ENCODE assay signal across 13 cellular contexts in the genomic region with DNA sequence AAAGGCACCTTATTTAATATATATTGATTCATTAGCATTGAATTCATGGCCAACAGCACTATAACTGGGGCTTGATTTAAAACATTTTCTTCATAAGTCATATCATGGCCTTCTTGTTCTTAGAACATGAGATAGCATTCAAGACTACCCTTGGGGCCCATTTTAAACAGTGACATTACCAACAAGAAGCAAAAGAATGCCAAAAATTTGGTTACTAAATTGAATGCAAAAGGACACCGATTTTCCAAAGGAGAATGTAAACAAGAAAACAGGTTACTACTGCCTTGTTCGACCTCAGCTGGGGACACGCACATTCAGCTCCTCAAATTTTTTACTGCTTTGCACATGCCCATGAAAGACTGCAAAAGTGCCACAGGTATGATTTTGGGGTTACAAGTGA.
DNase-seq lines count a peak whose midpoint lies in the region; ATAC-seq and TF ChIP-seq lines count a peak whose summit lies in the region.
"Had no signal": no experiment of that assay in that cellular context is flagged by ENCODE, and none has a peak within 500 bp of the region (broad histone marks: within the 10 kb centered on the region; RNA-seq: fewer than 3 reads in every experiment).

No MANE protein-coding gene starts in this region.

- no peak overlapping the region for H2AFZ ChIP-seq in GM23338

- no peaks in the 10 kb centered on the region for H4K20me1 ChIP-seq in GM23338 (replicated peaks; ENCODE audit: insufficient read depth)

- H3K4me1 Mint-ChIP-seq in GM23338 (peaks cover 11% of the 10 kb centered on the region), endodermal cell (peaks cover 5% of the 10 kb centered on the region)

- H3K9me2 ChIP-seq in GM23338 (ENCODE audit: insufficient read depth): 0 out of 2 replicates have a peak, but pooled peaks cover 3% of the 10 kb centered on the region

- no peaks in the 10 kb centered on the region for H3F3A ChIP-seq in GM23338 (replicated peaks; ENCODE audit: low read depth)

- no peak overlapping the region for H3K9ac ChIP-seq in endodermal cell (ENCODE audit: extremely low read depth, low read length, poor library complexity, severe bottlenecking)

- TF ChIP-seq CTCF in GM23338 (conservative IDR thresholded peaks at IDR 0.05; ENCODE audit: low read depth in 2 of 2) (no peak), endodermal cell (conservative IDR thresholded peaks at IDR 0.05) (no peak)

- DNase-seq in GM23338 (ENCODE audit: low spot score) (peak; percentile 69), M059J (ENCODE audit: low read depth) (peak; percentile 70), endodermal cell (no peak), H4 (ENCODE audit: low spot score) (no peak)
- DNase-seq: BE2C; CD4-positive, alpha-beta memory T cell; DMS79 treated with DMSO at 0.1 percent for 48 hours; GF-D8; H7 had no signal

- no peaks in the 10 kb centered on the region for H3K79me2 ChIP-seq in GM23338 (replicated peaks; ENCODE audit: insufficient read depth)

- H3K4me3 ChIP-seq in GM23338 (no peak overlapping the region), endodermal cell (ENCODE audit: low read length) (no peak overlapping the region)

- H3K27me3 Mint-ChIP-seq in GM23338 (ENCODE audit: insufficient read depth, low read depth, poor library complexity) (no peaks in the 10 kb centered on the region), endodermal cell (ENCODE audit: insufficient read depth) (no peaks in the 10 kb centered on the region)
- H3K27me3 Mint-ChIP-seq: CD4-positive, alpha-beta memory T cell had no signal

- H3K4me3 Mint-ChIP-seq in GM23338 (no peak overlapping the region), endodermal cell (no peak overlapping the region)
- H3K4me3 Mint-ChIP-seq: CD4-positive, alpha-beta memory T cell had no signal

- no peaks in the 10 kb centered on the region for H3K27me3 ChIP-seq in GM23338 (ENCODE audit: insufficient read depth)
- H3K27me3 ChIP-seq in endodermal cell (ENCODE audit: control insufficient read depth, insufficient read depth, low read length, poor library complexity, severe bottlenecking): no peaks in the 10 kb centered on the region
- H3K27me3 ChIP-seq: BE2C had no signal

- H3K27ac ChIP-seq in GM23338 (ENCODE audit: low read depth) (no peak overlapping the region), endodermal cell (ENCODE audit: low read depth, low read length) (no peak overlapping the region)
- H3K27ac ChIP-seq: C4-2B had no signal

- 82 to 83% methylated on average over 3 of the region's 3 CpGs for WGBS in endodermal cell (ENCODE audit: insufficient coverage in 1 of 2, insufficient read length in 1 of 2), 2 experiments

- H3K9me3 Mint-ChIP-seq in GM23338: no peaks in the 10 kb centered on the region
- H3K9me3 Mint-ChIP-seq in endodermal cell: no peaks in the 10 kb centered on the region

- peaks cover 5% of the 10 kb centered on the region for H3K9me3 ChIP-seq in endodermal cell (ENCODE audit: control insufficient read depth, low read length)
- H3K9me3 ChIP-seq: BE2C had no signal

- H3K4me1 ChIP-seq in GM23338 (ENCODE audit: insufficient read depth) (peaks cover 4% of the 10 kb centered on the region; the same call in 1 of the 2 replicates), endodermal cell (ENCODE audit: control insufficient read depth, insufficient read depth, low read length) (no peaks in the 10 kb centered on the region)
- H3K4me1 ChIP-seq: BE2C had no signal

- no peaks in the 10 kb centered on the region for H3K36me3 ChIP-seq in GM23338 (ENCODE audit: insufficient read depth)
- H3K36me3 ChIP-seq in endodermal cell (ENCODE audit: control insufficient read depth, insufficient read depth, low read length): no peaks in the 10 kb centered on the region
- H3K36me3 ChIP-seq: BE2C had no signal

- H3K36me3 Mint-ChIP-seq in GM23338 (ENCODE audit: low read depth): no peaks in the 10 kb centered on the region
- no peaks in the 10 kb centered on the region for H3K36me3 Mint-ChIP-seq in endodermal cell (ENCODE audit: low read depth)
- H3K36me3 Mint-ChIP-seq: CD4-positive, alpha-beta memory T cell had no signal

- peak overlapping the region; percentile 46; the same call in 1 of the 2 replicates for H3K27ac Mint-ChIP-seq in GM23338
- peak overlapping the region; percentile 21 for H3K27ac Mint-ChIP-seq in endodermal cell
- H3K27ac Mint-ChIP-seq: CD4-positive, alpha-beta memory T cell had no signal

- 0 out of 2 replicates have a peak overlapping the region, but pooled peaks have one; percentile 10 for H3K4me2 ChIP-seq in GM23338

- ATAC-seq in GM23338 (peak; percentile 39), GM18502 (IDR thresholded peaks at IDR 0.05; ENCODE audit: poor library complexity, unreplicated experiment) (no peak), GM21825 (IDR thresholded peaks at IDR 0.05; ENCODE audit: unreplicated experiment) (no peak), HG02642 (IDR thresholded peaks at IDR 0.05; ENCODE audit: poor library complexity, unreplicated experiment) (no peak)

TF ChIP-seq in GM23338, 12 proteins besides CTCF, POLR2A, EP300 and RAD21:
- TF ChIP-seq EZH2 (IDR thresholded peaks at IDR 0.05; ENCODE audit: low read depth, unreplicated experiment) (no peak), CREB1 (CRISPR knock-in tag; IDR thresholded peaks at IDR 0.05; ENCODE audit: low read depth) (no peak)
- TF ChIP-seq, protein P1, sequence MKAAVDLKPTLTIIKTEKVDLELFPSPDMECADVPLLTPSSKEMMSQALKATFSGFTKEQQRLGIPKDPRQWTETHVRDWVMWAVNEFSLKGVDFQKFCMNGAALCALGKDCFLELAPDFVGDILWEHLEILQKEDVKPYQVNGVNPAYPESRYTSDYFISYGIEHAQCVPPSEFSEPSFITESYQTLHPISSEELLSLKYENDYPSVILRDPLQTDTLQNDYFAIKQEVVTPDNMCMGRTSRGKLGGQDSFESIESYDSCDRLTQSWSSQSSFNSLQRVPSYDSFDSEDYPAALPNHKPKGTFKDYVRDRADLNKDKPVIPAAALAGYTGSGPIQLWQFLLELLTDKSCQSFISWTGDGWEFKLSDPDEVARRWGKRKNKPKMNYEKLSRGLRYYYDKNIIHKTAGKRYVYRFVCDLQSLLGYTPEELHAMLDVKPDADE (IDR thresholded peaks at IDR 0.05): no peak

Comparison
In these comparisons a context has a peak if more than half of its experiments do, and no peak if none do; other contexts are left out.
1. DNase-seq: peak in GM23338 (single experiment) and M059J (single experiment); none in endodermal cell (single experiment) and H4 (single experiment).